23 cellular contexts compared by ENCODE assay signal in the genomic region with DNA sequence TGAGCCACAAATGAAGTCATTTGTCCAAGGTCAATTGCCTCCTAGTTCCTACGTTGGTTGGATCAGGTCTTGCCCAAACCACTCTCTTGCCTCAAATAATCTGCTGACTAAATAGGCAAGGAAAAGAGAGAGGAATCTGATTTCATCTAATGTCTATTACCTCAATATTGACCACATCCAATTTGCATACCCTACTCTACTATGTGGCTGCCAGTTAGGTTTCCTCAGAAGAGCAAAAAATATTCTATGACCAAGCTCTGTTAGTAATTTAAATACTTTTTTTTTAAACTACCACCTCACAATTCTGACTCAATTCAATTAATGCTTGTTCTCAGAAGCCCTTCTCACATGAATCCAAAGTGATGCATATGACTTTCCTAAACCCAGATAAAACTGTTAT.
"Had no signal": no experiment of that assay in that cellular context is flagged by ENCODE, and none has a peak within 500 bp of the region (broad histone marks: within the 10 kb centered on the region; RNA-seq: fewer than 3 reads in every experiment).

No MANE protein-coding gene starts in this region.

- H3K4me3 ChIP-seq: adrenal gland, breast epithelium, hepatocyte, left lung, lung, pancreas, psoas muscle, stomach, suprapubic skin, tibial nerve had no signal

- H3K27me3 Mint-ChIP-seq: activated naive CD4-positive, alpha-beta T cell treated with anti-CD3 and anti-CD28 coated beads, Interleukin-2, amount 50 U/mL, for 24 hours; central memory CD8-positive, alpha-beta T cell; naive thymus-derived CD8-positive, alpha-beta T cell had no signal

- H3K9me3 ChIP-seq: adrenal gland, breast epithelium, left lung, pancreas, psoas muscle, stomach, suprapubic skin, tibial nerve had no signal

- H3K36me3 ChIP-seq: breast epithelium had no signal

- H3K27ac Mint-ChIP-seq: activated naive CD4-positive, alpha-beta T cell treated with anti-CD3 and anti-CD28 coated beads, Interleukin-2, amount 50 U/mL, for 24 hours; naive thymus-derived CD8-positive, alpha-beta T cell had no signal

- H3K4me1 ChIP-seq: adrenal gland, breast epithelium, left lung, pancreas, psoas muscle, stomach, suprapubic skin, tibial nerve had no signal

- ATAC-seq: esophagus mucosa; left lung; naive thymus-derived CD8-positive, alpha-beta T cell; pancreas; psoas muscle; right cardiac atrium; SK-N-SH treated with all-trans-retinoic acid at 6 μM for 48 hours had no signal

- H3K27me3 ChIP-seq: hepatocyte, pancreas, stomach, suprapubic skin had no signal

- H3K4me3 Mint-ChIP-seq: activated naive CD4-positive, alpha-beta T cell treated with anti-CD3 and anti-CD28 coated beads, Interleukin-2, amount 50 U/mL, for 24 hours; central memory CD8-positive, alpha-beta T cell; immature natural killer cell; naive thymus-derived CD8-positive, alpha-beta T cell had no signal

- H3K4me1 Mint-ChIP-seq: activated naive CD4-positive, alpha-beta T cell treated with anti-CD3 and anti-CD28 coated beads, Interleukin-2, amount 50 U/mL, for 24 hours; central memory CD8-positive, alpha-beta T cell; immature natural killer cell had no signal

- H3K27ac ChIP-seq: adrenal gland, breast epithelium, hepatocyte, left lung, pancreas, psoas muscle, stomach, suprapubic skin, tibial nerve had no signal

- H3K9me3 Mint-ChIP-seq: activated naive CD4-positive, alpha-beta T cell treated with anti-CD3 and anti-CD28 coated beads, Interleukin-2, amount 50 U/mL, for 24 hours; central memory CD8-positive, alpha-beta T cell; immature natural killer cell; naive thymus-derived CD8-positive, alpha-beta T cell had no signal

- DNase-seq: activated CD4-positive, alpha-beta T cell treated with anti-CD3 and anti-CD28 coated beads for 48 hours; activated effector memory CD4-positive, alpha-beta T cell treated with anti-CD3 and anti-CD28 coated beads, Interleukin-2, amount 50 U/mL, for 16 hours; adrenal gland; effector memory CD4-positive, alpha-beta T cell; glutamatergic neuron; immature natural killer cell; left lung; naive thymus-derived CD8-positive, alpha-beta T cell; pancreas; psoas muscle; right cardiac atrium; stimulated activated CD4-positive, alpha-beta T cell treated with anti-CD3 and anti-CD28 coated beads, Interleukin-12 subunit alpha, Interleukin-12 subunit beta, amount 100 ng/mL, for 4 hours; stimulated activated CD4-positive, alpha-beta T cell treated with anti-CD3 and anti-CD28 coated beads, Interleukin-4, amount 100 ng/mL, for 4 hours; stomach had no signal
